1 cellular context compared by ENCODE assay signal in the genomic region with DNA sequence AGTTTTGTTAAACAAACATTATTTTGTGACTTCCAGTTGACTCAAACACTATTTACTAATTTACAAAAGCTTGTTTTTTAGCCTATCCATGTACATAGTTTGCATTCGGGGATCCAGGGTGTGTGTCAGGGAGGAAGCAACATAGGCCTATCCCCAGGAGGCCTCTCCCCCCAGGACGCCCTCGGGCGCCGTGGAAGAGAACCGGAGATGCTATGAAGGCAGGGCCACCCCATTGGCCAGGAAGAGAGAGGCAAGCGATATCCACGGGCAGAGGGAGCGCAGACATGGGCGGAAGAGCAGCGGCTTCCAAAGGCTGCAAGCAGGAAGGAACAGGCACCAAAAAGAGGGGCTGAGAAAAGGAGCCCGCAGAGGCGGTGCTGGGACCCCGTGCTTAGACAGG.
TF ChIP-seq lines count a peak whose summit lies in the region.

No MANE protein-coding gene starts in this region.

TF ChIP-seq in GM23338, 12 proteins besides CTCF, POLR2A, EP300 and RAD21 (continued from another document):
- TF ChIP-seq JUNB (IDR thresholded peaks at IDR 0.05; ENCODE audit: unreplicated experiment): no peak
- no peak for TF ChIP-seq ZNF114 (CRISPR knock-in tag; IDR thresholded peaks at IDR 0.05)
